In genomic region chr1:27598288-27598687, GRCh38 we compare ENCODE assay signal across 11 cellular contexts. TPM values are rescaled to one million over a fixed set of nuclear protein-coding genes. Genes with fewer than 3 reads are reported as not detected.
DNase-seq lines count a peak whose midpoint lies in the region; ATAC-seq and TF ChIP-seq lines count a peak whose summit lies in the region.
"Had no signal": no experiment of that assay in that cellular context is flagged by ENCODE, and none has a peak within 500 bp of the region (broad histone marks: within the 10 kb centered on the region; RNA-seq: fewer than 3 reads in every experiment).

No MANE protein-coding gene starts in this region.

- peaks cover 80% of the 10 kb centered on the region for H3K4me1 ChIP-seq in SJCRH30
- peaks cover 15 to 95% (median 76%) of the 10 kb centered on the region in 3 donors for H3K4me1 ChIP-seq in gastroesophageal sphincter

- H3K36me3 ChIP-seq in SJCRH30 (peaks cover 10% of the 10 kb centered on the region; the same call in 1 of the 2 replicates), gastroesophageal sphincter (no peaks in the 10 kb centered on the region)

- TF ChIP-seq EP300 in gastroesophageal sphincter (IDR thresholded peaks at IDR 0.05), result no peak

- no peak for ATAC-seq in gastroesophageal sphincter
- no peak for ATAC-seq in GM19351 (IDR thresholded peaks at IDR 0.05; ENCODE audit: unreplicated experiment)

- H3K27ac ChIP-seq in SJCRH30 (no peak overlapping the region; the same call in 1 of the 2 replicates), gastroesophageal sphincter (peak overlapping the region in 3 of 4 donors; percentile 89 to 95 (median 94))

- TF ChIP-seq POLR2A in gastroesophageal sphincter (IDR thresholded peaks at IDR 0.05), result no peak

- no peaks in the 10 kb centered on the region for H3K9me3 ChIP-seq in SJCRH30 (replicated peaks)
- H3K9me3 ChIP-seq in gastroesophageal sphincter, result no peaks in the 10 kb centered on the region

- 0% methylated on average over 1 of the region's 3 CpGs; no CpG with 5 or more reads in 1 of the 2 donors for WGBS in gastroesophageal sphincter (ENCODE audit: low coverage in 1 of 2), 2 donors

- H3K4me3 ChIP-seq in SJCRH30, result no peak overlapping the region
- peak overlapping the region in 1 of 2 donors; percentile 34 for H3K4me3 ChIP-seq in gastroesophageal sphincter

- TF ChIP-seq CTCF in gastroesophageal sphincter (IDR thresholded peaks at IDR 0.05), result no peak

- no peaks in the 10 kb centered on the region for H3K27me3 ChIP-seq in SJCRH30
- no peaks in the 10 kb centered on the region for H3K27me3 ChIP-seq in gastroesophageal sphincter

- peak; percentile 80 for DNase-seq in D341Med (ENCODE audit: low spot score)
- peak; percentile 78 to 79 for DNase-seq in SJCRH30
- DNase-seq in retina, result peak; percentile 32
- DNase-seq in activated T-cell treated with anti-CD3 and anti-CD28 coated beads, Interleukin-2, amount 50 U/mL, for 48 hours, result no peak
- DNase-seq in GM19240 (ENCODE audit: insufficient read length, low spot score), result no peak
- DNase-seq in DMS79 (lab: John Stamatoyannopoulos, UW), result no peak
- DNase-seq: activated naive CD4-positive, alpha-beta T cell treated with anti-CD3 and anti-CD28 coated beads, Interleukin-2, amount 50 U/mL, for 16 hours; Calu3; NCI-H510A treated with DMSO at 0.1 percent for 48 hours had no signal

RNA-seq across cellular contexts. Expression of gene AHDC1, which starts 5.7 kb away (rescaled TPM):
- 29.7 and 30.6 TPM in 2 replicates for total RNA-seq in SJCRH30 (2014; rRNA removed; shearing (Covaris generic))
- 10 to 100 TPM; 18.2 to 50.3 (median 27.7) TPM for total RNA-seq in gastroesophageal sphincter

RNA-seq across cellular contexts. Expression of gene FGR, which starts 36.7 kb away (rescaled TPM):
- total RNA-seq in SJCRH30 (2014; rRNA removed; shearing (Covaris generic)), result not detected in 2 replicates
- total RNA-seq in gastroesophageal sphincter, result 10 to 100 TPM in 3 of 4 donors, 1 to 10 TPM in 1; 9.2 to 17.8 (median 10.1) TPM
- total RNA-seq: Calu3 had no signal

Comparison
In these comparisons a context has a peak if more than half of its experiments do, and no peak if none do; other contexts are left out.
1. DNase-seq: peak in D341Med (single experiment), SJCRH30 (2 of 2) and retina (single experiment); none in activated T-cell treated with anti-CD3 and anti-CD28 coated beads, Interleukin-2, amount 50 U/mL, for 48 hours (0 of 2), GM19240 (single experiment) and DMS79 (single experiment).
2. RNA of gene FGR, which starts 36.7 kb away (total RNA-seq): 9.2 to 17.8 TPM in gastroesophageal sphincter; not detected in SJCRH30; every median in the first group is over 10 times any median in the second.